1 cellular context compared by ENCODE assay signal in the genomic region with DNA sequence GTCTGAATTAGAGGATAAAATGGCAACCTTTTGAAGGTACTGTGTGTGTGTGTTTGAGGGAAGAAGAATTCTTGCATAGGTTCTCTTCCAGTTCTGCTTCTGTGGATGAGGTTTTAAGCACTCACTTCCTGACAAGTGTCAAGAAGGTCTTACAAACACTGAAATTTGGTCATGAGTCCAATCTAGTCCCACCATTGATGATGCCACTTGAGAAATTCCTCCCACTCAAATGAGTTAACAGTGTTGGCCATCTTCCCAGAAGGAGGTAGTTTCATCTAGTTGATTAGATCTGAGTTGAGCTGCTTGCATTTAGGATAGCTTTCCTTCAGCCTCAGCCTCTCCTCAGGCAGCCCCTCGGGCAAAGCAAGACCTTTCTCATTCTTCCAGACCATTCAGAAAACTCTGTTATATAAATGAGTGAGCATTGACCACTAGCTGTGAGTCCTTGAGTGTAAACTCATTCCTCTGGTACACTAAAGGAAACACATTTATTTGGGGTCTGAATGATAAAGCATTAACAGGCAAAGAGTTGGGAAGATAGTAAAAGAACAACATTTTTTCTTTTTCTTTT.
TF ChIP-seq lines count a peak whose summit lies in the region.

No MANE protein-coding gene starts in this region.

TF ChIP-seq in HEK293, 187 proteins besides CTCF, POLR2A, EP300 and RAD21 (continued from another document):
- TF ChIP-seq, protein P1, sequence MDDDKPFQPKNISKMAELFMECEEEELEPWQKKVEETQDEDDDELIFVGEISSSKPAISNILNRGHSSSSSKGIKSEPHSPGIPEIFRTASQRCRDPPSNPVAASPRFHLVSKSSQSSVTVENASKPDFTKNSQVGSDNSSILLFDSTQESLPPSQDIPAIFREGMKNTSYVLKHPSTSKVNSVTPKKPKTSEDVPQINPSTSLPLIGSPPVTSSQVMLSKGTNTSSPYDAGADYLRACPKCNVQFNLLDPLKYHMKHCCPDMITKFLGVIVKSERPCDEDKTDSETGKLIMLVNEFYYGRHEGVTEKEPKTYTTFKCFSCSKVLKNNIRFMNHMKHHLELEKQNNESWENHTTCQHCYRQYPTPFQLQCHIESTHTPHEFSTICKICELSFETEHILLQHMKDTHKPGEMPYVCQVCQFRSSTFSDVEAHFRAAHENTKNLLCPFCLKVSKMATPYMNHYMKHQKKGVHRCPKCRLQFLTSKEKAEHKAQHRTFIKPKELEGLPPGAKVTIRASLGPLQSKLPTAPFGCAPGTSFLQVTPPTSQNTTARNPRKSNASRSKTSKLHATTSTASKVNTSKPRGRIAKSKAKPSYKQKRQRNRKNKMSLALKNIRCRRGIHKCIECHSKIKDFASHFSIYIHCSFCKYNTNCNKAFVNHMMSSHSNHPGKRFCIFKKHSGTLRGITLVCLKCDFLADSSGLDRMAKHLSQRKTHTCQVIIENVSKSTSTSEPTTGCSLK (tag by site-specific recombination; IDR thresholded peaks at IDR 0.05), result no peak
- TF ChIP-seq ZBTB21 (tag by site-specific recombination; IDR thresholded peaks at IDR 0.05) (no peak), ZNF792 (tag by site-specific recombination; IDR thresholded peaks at IDR 0.05) (no peak), ZNF24 (tag by site-specific recombination; IDR thresholded peaks at IDR 0.05) (no peak), ZNF121 (tag by site-specific recombination; IDR thresholded peaks at IDR 0.05) (no peak), ZNF184 (tag by site-specific recombination; IDR thresholded peaks at IDR 0.05) (no peak), ZNF335 (tag by site-specific recombination; conservative IDR thresholded peaks at IDR 0.05) (no peak)
